7 cellular contexts compared by ENCODE assay signal in genomic region chr1:53044926-53045325, GRCh38. TPM values are rescaled to one million over a fixed set of nuclear protein-coding genes. Genes with fewer than 3 reads are reported as not detected.
"Had no signal": no experiment of that assay in that cellular context is flagged by ENCODE, and none has a peak within 500 bp of the region (broad histone marks: within the 10 kb centered on the region; RNA-seq: fewer than 3 reads in every experiment).

No MANE protein-coding gene starts in this region.

- H3K4me3 Mint-ChIP-seq: GM23338, H9 had no signal

- ATAC-seq: GM23338, HepG2 had no signal

- H3K4me3 ChIP-seq: GM23338 had no signal

- H3K27ac Mint-ChIP-seq: GM23338, H9 had no signal

- H2AFZ ChIP-seq: GM23338 had no signal

- H3K9me3 Mint-ChIP-seq: GM23338, H9 had no signal

- H3K27ac ChIP-seq: HL-60 had no signal

- DNase-seq: H9, HCEC 1CT, KBM-7 had no signal

- H3K4me2 ChIP-seq: GM23338 had no signal

RNA-seq across cellular contexts. Expression of gene PODN, which starts 17.1 kb away (rescaled TPM):
- total RNA-seq: HepG2, HT1080 had no signal
